ENCODE assay signal across 19 cellular contexts in genomic region chr12:124371970-124372555, GRCh38.
DNase-seq lines count a peak whose midpoint lies in the region; ATAC-seq and TF ChIP-seq lines count a peak whose summit lies in the region.
"Had no signal": no experiment of that assay in that cellular context is flagged by ENCODE, and none has a peak within 500 bp of the region (broad histone marks: within the 10 kb centered on the region; RNA-seq: fewer than 3 reads in every experiment).

No MANE protein-coding gene starts in this region.

- ATAC-seq in WTC11 (peak; percentile 24; the same call in 1 of the 2 replicates), GM19395 (IDR thresholded peaks at IDR 0.05; ENCODE audit: unreplicated experiment) (no peak)
- ATAC-seq in activated CD8-positive, alpha-beta T cell treated with anti-CD3 and anti-CD28 coated beads for 36 hours = no peak
- ATAC-seq: left colon; natural killer cell treated with Interleukin-12 subunit alpha and Interleukin-12 subunit beta and Interleukin-15 and Interleukin-18, amount 100 ng/mL, for 72 hours had no signal

- POLR2A ChIA-PET in MCF 10A (lab: Yijun Ruan, JAX) (no interaction called here), WTC11 (lab: Charles Lee) (no interaction called here)
- POLR2A ChIA-PET in activated CD8-positive, alpha-beta T cell treated with anti-CD3 and anti-CD28 coated beads for 36 hours (lab: Charles Lee) = no interaction called here

- peaks cover 14% of the 10 kb centered on the region for H3K4me1 Mint-ChIP-seq in MCF 10A (ENCODE audit: insufficient read depth, unreplicated experiment)
- H3K4me1 Mint-ChIP-seq in WTC11 = no peaks in the 10 kb centered on the region
- no peaks in the 10 kb centered on the region for H3K4me1 Mint-ChIP-seq in activated CD8-positive, alpha-beta T cell treated with anti-CD3 and anti-CD28 coated beads for 36 hours (ENCODE audit: low read depth)
- H3K4me1 Mint-ChIP-seq: mesothelial cell of epicardium had no signal

- H3K4me1 ChIP-seq in breast epithelium = peaks cover 16 to 31% of the 10 kb centered on the region in 2 donors

- peaks cover 36% of the 10 kb centered on the region for H3K36me3 Mint-ChIP-seq in MCF 10A (ENCODE audit: insufficient read depth, unreplicated experiment)
- H3K36me3 Mint-ChIP-seq in WTC11 = peaks cover 12% of the 10 kb centered on the region
- peaks cover under 1% of the 10 kb centered on the region for H3K36me3 Mint-ChIP-seq in activated CD8-positive, alpha-beta T cell treated with anti-CD3 and anti-CD28 coated beads for 36 hours (ENCODE audit: low read depth)
- H3K36me3 Mint-ChIP-seq: natural killer cell treated with Interleukin-12 subunit alpha and Interleukin-12 subunit beta and Interleukin-15 and Interleukin-18, amount 100 ng/mL, for 72 hours had no signal

- TF ChIP-seq CTCF in breast epithelium (IDR thresholded peaks at IDR 0.05) (no peak), MCF 10A (IDR thresholded peaks at IDR 0.05; ENCODE audit: unreplicated experiment) (no peak), WTC11 (IDR thresholded peaks at IDR 0.05) (no peak)
- no peak for TF ChIP-seq CTCF in activated CD8-positive, alpha-beta T cell treated with anti-CD3 and anti-CD28 coated beads for 36 hours (IDR thresholded peaks at IDR 0.05)

- DNase-seq in breast epithelium (ENCODE audit: low spot score in 2 of 2) (no peak), MCF 10A (ENCODE audit: unreplicated experiment) (no peak), WTC11 (ENCODE audit: low spot score) (peak; percentile 47), substantia nigra (lab: John Stamatoyannopoulos, UW) (no peak), hypothalamus (lab: John Stamatoyannopoulos, UW) (no peak)
- DNase-seq in activated CD8-positive, alpha-beta T cell treated with anti-CD3 and anti-CD28 coated beads for 36 hours = no peak
- DNase-seq: activated CD4-positive, alpha-beta T cell treated with anti-CD3 and anti-CD28 coated beads for 48 hours; COR-L47; dermis blood vessel endothelial cell; foreskin melanocyte; left colon; NCI-H2171; SHP77; small intestine had no signal

- no peak overlapping the region for H3K4me3 Mint-ChIP-seq in MCF 10A (ENCODE audit: unreplicated experiment)
- no peak overlapping the region for H3K4me3 Mint-ChIP-seq in WTC11
- no peak overlapping the region for H3K4me3 Mint-ChIP-seq in activated CD8-positive, alpha-beta T cell treated with anti-CD3 and anti-CD28 coated beads for 36 hours
- H3K4me3 Mint-ChIP-seq: mesothelial cell of epicardium; natural killer cell treated with Interleukin-12 subunit alpha and Interleukin-12 subunit beta and Interleukin-15 and Interleukin-18, amount 100 ng/mL, for 72 hours had no signal

- H3K27me3 ChIP-seq in breast epithelium (no peaks in the 10 kb centered on the region), layer of hippocampus (ENCODE audit: control insufficient read depth, insufficient read depth, low read length) (no peaks in the 10 kb centered on the region)

- H3K9me3 Mint-ChIP-seq in MCF 10A (ENCODE audit: unreplicated experiment) (no peaks in the 10 kb centered on the region), WTC11 (no peaks in the 10 kb centered on the region)
- no peaks in the 10 kb centered on the region for H3K9me3 Mint-ChIP-seq in activated CD8-positive, alpha-beta T cell treated with anti-CD3 and anti-CD28 coated beads for 36 hours
- H3K9me3 Mint-ChIP-seq: mesothelial cell of epicardium; natural killer cell treated with Interleukin-12 subunit alpha and Interleukin-12 subunit beta and Interleukin-15 and Interleukin-18, amount 100 ng/mL, for 72 hours had no signal

- H3K27ac ChIP-seq in breast epithelium (peak overlapping the region; percentile 62 to 95), layer of hippocampus (ENCODE audit: low read depth, low read length) (peak overlapping the region; percentile 57), substantia nigra (ENCODE audit: low read depth, low read length, poor library complexity, severe bottlenecking) (peak overlapping the region; percentile 79)
- H3K27ac ChIP-seq: epithelial cell of prostate had no signal

- H3K27me3 Mint-ChIP-seq in MCF 10A (ENCODE audit: insufficient read depth, unreplicated experiment) (no peaks in the 10 kb centered on the region), WTC11 (ENCODE audit: low read depth) (no peaks in the 10 kb centered on the region)
- H3K27me3 Mint-ChIP-seq in activated CD8-positive, alpha-beta T cell treated with anti-CD3 and anti-CD28 coated beads for 36 hours = no peaks in the 10 kb centered on the region
- H3K27me3 Mint-ChIP-seq: natural killer cell treated with Interleukin-12 subunit alpha and Interleukin-12 subunit beta and Interleukin-15 and Interleukin-18, amount 100 ng/mL, for 72 hours had no signal

- H3K36me3 ChIP-seq in breast epithelium = no peaks in the 10 kb centered on the region

- CTCF ChIA-PET in MCF 10A (lab: Yijun Ruan, JAX) (interaction anchor here (1.0 kb wide), 1 partner anchor 131 kb away, joined by 3 read pairs; no protein-coding TSS in a partner anchor), WTC11 (lab: Charles Lee) (interaction anchor here (0.5 to 1.7 kb wide), 12 partner anchors 9 to 592 kb away, joined by 3 to 9 read pairs (median 4); no protein-coding TSS in a partner anchor)
- CTCF ChIA-PET in activated CD8-positive, alpha-beta T cell treated with anti-CD3 and anti-CD28 coated beads for 36 hours (lab: Charles Lee) = no interaction called here

- no peaks in the 10 kb centered on the region for H3K9me3 ChIP-seq in breast epithelium

- H3K27ac Mint-ChIP-seq in MCF 10A (ENCODE audit: low read depth, unreplicated experiment) (no peak overlapping the region), WTC11 (no peak overlapping the region)
- no peak overlapping the region for H3K27ac Mint-ChIP-seq in activated CD8-positive, alpha-beta T cell treated with anti-CD3 and anti-CD28 coated beads for 36 hours
- H3K27ac Mint-ChIP-seq: mesothelial cell of epicardium; natural killer cell treated with Interleukin-12 subunit alpha and Interleukin-12 subunit beta and Interleukin-15 and Interleukin-18, amount 100 ng/mL, for 72 hours had no signal

- H3K4me3 ChIP-seq in breast epithelium = no peak overlapping the region

- no peak for TF ChIP-seq POLR2A in breast epithelium (IDR thresholded peaks at IDR 0.05)

- intact Hi-C loops in breast epithelium (cut with DNase I; ENCODE audit: low total_unique reads) = no loop called here
- intact Hi-C loops in MCF 10A (cut with micrococcal nuclease) = no loop called here
- intact Hi-C loops in activated CD8-positive, alpha-beta T cell treated with anti-CD3 and anti-CD28 coated beads for 36 hours (cut with micrococcal nuclease) = no loop called here

- no TSS peak for BruUV-seq in MCF 10A (replicated peaks; lab: Mats Ljungman, UMichigan)

TF ChIP-seq in WTC11, 78 proteins besides CTCF, POLR2A, EP300 and RAD21 (continues in another document):
- no peak for TF ChIP-seq ETV6 (CRISPR knock-in tag; IDR thresholded peaks at IDR 0.05)
- TF ChIP-seq PREB (CRISPR knock-in tag; IDR thresholded peaks at IDR 0.05; ENCODE audit: borderline replicate concordance) = no peak
- no peak for TF ChIP-seq ARID4B (CRISPR knock-in tag; IDR thresholded peaks at IDR 0.05; ENCODE audit: borderline replicate concordance)
- TF ChIP-seq ZNF512 (CRISPR knock-in tag; IDR thresholded peaks at IDR 0.05; ENCODE audit: borderline replicate concordance) = no peak
